ENCODE assay signal across 16 cellular contexts in the genomic region with DNA sequence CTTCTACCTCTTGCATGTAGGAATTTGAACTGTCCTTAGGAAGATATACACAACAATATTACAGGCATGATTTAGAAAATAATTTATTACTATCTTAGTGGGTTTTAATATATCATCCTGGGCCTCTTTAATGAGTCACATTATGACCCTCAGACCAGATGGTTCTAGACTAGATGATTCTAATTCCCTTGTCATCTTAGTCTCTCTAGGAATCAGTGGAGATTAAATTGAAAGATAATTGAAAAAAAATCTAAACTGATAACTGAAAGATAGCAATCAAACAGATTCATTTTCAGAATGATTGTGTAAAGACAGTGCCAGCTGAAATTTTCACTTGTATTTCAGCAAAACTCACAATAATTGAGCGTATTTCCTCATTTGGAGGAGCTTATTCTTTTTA.
DNase-seq lines count a peak whose midpoint lies in the region; ATAC-seq, FAIRE-seq and TF ChIP-seq lines count a peak whose summit lies in the region.
"Had no signal": no experiment of that assay in that cellular context is flagged by ENCODE, and none has a peak within 500 bp of the region (broad histone marks: within the 10 kb centered on the region; RNA-seq: fewer than 3 reads in every experiment).

No MANE protein-coding gene starts in this region.

- no peak overlapping the region for H2BK12ac ChIP-seq in trophoblast cell (ENCODE audit: low read length)

- ATAC-seq in activated CD8-positive, alpha-beta T cell treated with anti-CD3 and anti-CD28 coated beads for 36 hours = no peak
- ATAC-seq in activated CD8-positive, alpha-beta T cell treated with anti-CD3 and anti-CD28 coated beads, Interleukin-2, amount 10 ng/mL, durations not matched to agents 7 days and 5 days = no peak
- ATAC-seq in PC-3 = no peak
- ATAC-seq in activated naive CD8-positive, alpha-beta T cell treated with anti-CD3 and anti-CD28 coated beads, Interleukin-2, amount 50 U/mL, for 24 hours = no peak
- ATAC-seq: GM23338, K562 had no signal

- no peak for DNase-seq in activated CD8-positive, alpha-beta T cell treated with anti-CD3 and anti-CD28 coated beads for 36 hours
- DNase-seq in activated CD8-positive, alpha-beta T cell treated with anti-CD3 and anti-CD28 coated beads, Interleukin-2, amount 10 ng/mL, durations not matched to agents 7 days and 5 days = no peak
- DNase-seq in PC-3 (no peak), trophoblast cell (peak; percentile 3 to 73), suprapubic skin (ENCODE audit: low spot score in 2 of 2) (no peak), GM12892 (ENCODE audit: insufficient read length) (no peak), middle frontal gyrus (ENCODE audit: extremely low spot score, low spot score) (no peak)
- no peak for DNase-seq in activated naive CD8-positive, alpha-beta T cell treated with anti-CD3 and anti-CD28 coated beads, Interleukin-2, amount 50 U/mL, for 24 hours
- DNase-seq: C1 segment of cervical spinal cord; NCI-H1048; NCI-H146; NCI-H2081 treated with DMSO at 0.1 percent for 48 hours; NK-92 treated with Interleukin-12 subunit alpha and Interleukin-12 subunit beta, amount 100 ng/mL, for 24 hours had no signal

- H3K4me3 ChIP-seq in PC-3 (ENCODE audit: low read length) (no peak overlapping the region), trophoblast cell (ENCODE audit: low read depth, low read length) (no peak overlapping the region), suprapubic skin (no peak overlapping the region)
- H3K4me3 ChIP-seq: GM23338, K562 had no signal

- H3K9me2 ChIP-seq in PC-3 (replicated peaks; ENCODE audit: low read length) = no peaks in the 10 kb centered on the region

- BruUV-seq in PC-3 (replicated peaks; lab: Mats Ljungman, UMichigan) = no TSS peak

- POLR2A ChIA-PET in activated CD8-positive, alpha-beta T cell treated with anti-CD3 and anti-CD28 coated beads for 36 hours (lab: Charles Lee) = interaction anchor here (1.2 kb wide), 1 partner anchor 15 kb away, joined by 5 read pairs; no protein-coding TSS in a partner anchor
- POLR2A ChIA-PET in activated CD8-positive, alpha-beta T cell treated with anti-CD3 and anti-CD28 coated beads, Interleukin-2, amount 10 ng/mL, durations not matched to agents 7 days and 5 days (lab: Charles Lee) = no interaction called here
- POLR2A ChIA-PET in PC-3 (lab: Charles Lee; ENCODE audit: unreplicated experiment) = no interaction called here

- H3K27me3 Mint-ChIP-seq in activated CD8-positive, alpha-beta T cell treated with anti-CD3 and anti-CD28 coated beads for 36 hours = peaks cover 9% of the 10 kb centered on the region
- peaks cover 7% of the 10 kb centered on the region for H3K27me3 Mint-ChIP-seq in activated CD8-positive, alpha-beta T cell treated with anti-CD3 and anti-CD28 coated beads, Interleukin-2, amount 10 ng/mL, durations not matched to agents 7 days and 5 days (ENCODE audit: low read depth)
- peaks cover 2% of the 10 kb centered on the region for H3K27me3 Mint-ChIP-seq in activated naive CD8-positive, alpha-beta T cell treated with anti-CD3 and anti-CD28 coated beads, Interleukin-2, amount 50 U/mL, for 24 hours

- FAIRE-seq in GM12892 (lab: Jason Lieb, UNC) = no peak
- FAIRE-seq: K562 had no signal

- H2AFZ ChIP-seq in PC-3 (ENCODE audit: low read length) (no peak overlapping the region), trophoblast cell (ENCODE audit: insufficient read depth, low read length, poor library complexity) (no peak overlapping the region)
- H2AFZ ChIP-seq: GM23338 had no signal

- no peak overlapping the region for H3K14ac ChIP-seq in trophoblast cell (ENCODE audit: low read length)

- H3K9me3 Mint-ChIP-seq in activated CD8-positive, alpha-beta T cell treated with anti-CD3 and anti-CD28 coated beads for 36 hours = peaks cover 4% of the 10 kb centered on the region
- no peaks in the 10 kb centered on the region for H3K9me3 Mint-ChIP-seq in activated CD8-positive, alpha-beta T cell treated with anti-CD3 and anti-CD28 coated beads, Interleukin-2, amount 10 ng/mL, durations not matched to agents 7 days and 5 days (ENCODE audit: insufficient read depth)
- H3K9me3 Mint-ChIP-seq in activated naive CD8-positive, alpha-beta T cell treated with anti-CD3 and anti-CD28 coated beads, Interleukin-2, amount 50 U/mL, for 24 hours = no peaks in the 10 kb centered on the region
- H3K9me3 Mint-ChIP-seq: GM23338 had no signal

- H3K4me2 ChIP-seq in PC-3 (ENCODE audit: low read length) = peak overlapping the region; percentile 73; the same call in 1 of the 2 replicates
- no peak overlapping the region for H3K4me2 ChIP-seq in trophoblast cell (ENCODE audit: low read length)
- H3K4me2 ChIP-seq: GM23338 had no signal

- no peak overlapping the region for H4K8ac ChIP-seq in trophoblast cell (ENCODE audit: low read depth, low read length)

- H3K4me1 Mint-ChIP-seq in activated CD8-positive, alpha-beta T cell treated with anti-CD3 and anti-CD28 coated beads for 36 hours (ENCODE audit: low read depth) = peaks cover 32% of the 10 kb centered on the region
- H3K4me1 Mint-ChIP-seq in activated CD8-positive, alpha-beta T cell treated with anti-CD3 and anti-CD28 coated beads, Interleukin-2, amount 10 ng/mL, durations not matched to agents 7 days and 5 days (ENCODE audit: low read depth) = peaks cover 25% of the 10 kb centered on the region
- H3K4me1 Mint-ChIP-seq in activated naive CD8-positive, alpha-beta T cell treated with anti-CD3 and anti-CD28 coated beads, Interleukin-2, amount 50 U/mL, for 24 hours = peaks cover 38% of the 10 kb centered on the region
- H3K4me1 Mint-ChIP-seq: GM23338 had no signal

- H3K4me1 ChIP-seq in PC-3 (ENCODE audit: insufficient read depth, low read length) (peaks cover 31% of the 10 kb centered on the region), trophoblast cell (ENCODE audit: control insufficient read depth in 1 of 2, insufficient read depth in 2 of 2, low read length in 2 of 2) (peaks cover 4 to 5% of the 10 kb centered on the region in 2 experiments), suprapubic skin (no peaks in the 10 kb centered on the region)

- H3K18ac ChIP-seq in trophoblast cell (ENCODE audit: low read length) = no peak overlapping the region

- TF ChIP-seq POLR2A in suprapubic skin (IDR thresholded peaks at IDR 0.05) (no peak), GM12892 (IDR thresholded peaks at IDR 0.05; ENCODE audit: low read depth, low read length) (no peak)

- H4K20me1 ChIP-seq in PC-3 (ENCODE audit: low read length) = no peaks in the 10 kb centered on the region

- intact Hi-C loops in activated CD8-positive, alpha-beta T cell treated with anti-CD3 and anti-CD28 coated beads for 36 hours (cut with micrococcal nuclease) = no loop called here
- intact Hi-C loops in PC-3 (cut with micrococcal nuclease) = no loop called here

- no peak overlapping the region for H3K23ac ChIP-seq in trophoblast cell (ENCODE audit: low read length)

- TF ChIP-seq CTCF in activated CD8-positive, alpha-beta T cell treated with anti-CD3 and anti-CD28 coated beads for 36 hours (IDR thresholded peaks at IDR 0.05) = no peak
- TF ChIP-seq CTCF in PC-3 (conservative IDR thresholded peaks at IDR 0.05; ENCODE audit: low read depth, low read length) (no peak), suprapubic skin (IDR thresholded peaks at IDR 0.05) (no peak)

- no CpG with 5 or more reads among the region's 1 CpG for WGBS in trophoblast cell (ENCODE audit: extremely low coverage, insufficient coverage, insufficient read length)
- 42% methylated on average over 1 of the region's 1 CpG for WGBS in suprapubic skin

- H3K4ac ChIP-seq in trophoblast cell (ENCODE audit: low read depth, low read length) = no peak overlapping the region

- H2BK5ac ChIP-seq in trophoblast cell (ENCODE audit: low read depth, low read length, poor library complexity) = no peak overlapping the region

- H4K91ac ChIP-seq in trophoblast cell (ENCODE audit: low read depth, low read length) = no peak overlapping the region

- no peaks in the 10 kb centered on the region for H3K27me3 ChIP-seq in PC-3 (ENCODE audit: low read length)
- H3K27me3 ChIP-seq in trophoblast cell (ENCODE audit: insufficient read depth, low read length) = no peaks in the 10 kb centered on the region
- H3K27me3 ChIP-seq in suprapubic skin = no peaks in the 10 kb centered on the region

- H3K27ac Mint-ChIP-seq in activated CD8-positive, alpha-beta T cell treated with anti-CD3 and anti-CD28 coated beads for 36 hours = peak overlapping the region; percentile 88
- H3K27ac Mint-ChIP-seq in activated CD8-positive, alpha-beta T cell treated with anti-CD3 and anti-CD28 coated beads, Interleukin-2, amount 10 ng/mL, durations not matched to agents 7 days and 5 days = no peak overlapping the region
- H3K27ac Mint-ChIP-seq in activated naive CD8-positive, alpha-beta T cell treated with anti-CD3 and anti-CD28 coated beads, Interleukin-2, amount 50 U/mL, for 24 hours = peak overlapping the region; percentile 75
- H3K27ac Mint-ChIP-seq: GM23338 had no signal

- H3K79me2 ChIP-seq in PC-3 (ENCODE audit: low read length) (no peaks in the 10 kb centered on the region), trophoblast cell (ENCODE audit: control insufficient read depth, insufficient read depth, low read length, poor library complexity) (peaks cover 2% of the 10 kb centered on the region)

- no peak for TF ChIP-seq EP300 in suprapubic skin (IDR thresholded peaks at IDR 0.05)

- H3K9me3 ChIP-seq in PC-3 (ENCODE audit: low read length) = no peaks in the 10 kb centered on the region
- H3K9me3 ChIP-seq in trophoblast cell (ENCODE audit: insufficient read depth, low read depth, low read length) = no peaks in the 10 kb centered on the region
- no peaks in the 10 kb centered on the region for H3K9me3 ChIP-seq in suprapubic skin

- H3K36me3 ChIP-seq in PC-3 (ENCODE audit: low read depth, low read length) (no peaks in the 10 kb centered on the region), trophoblast cell (ENCODE audit: control insufficient read depth in 1 of 2, insufficient read depth in 2 of 2, low read length in 2 of 2) (no peaks in the 10 kb centered on the region), suprapubic skin (no peaks in the 10 kb centered on the region)

- no peak overlapping the region for H3K9ac ChIP-seq in PC-3 (ENCODE audit: low read length)
- H3K9ac ChIP-seq in trophoblast cell (ENCODE audit: low read length) = no peak overlapping the region

- no peak overlapping the region for H3K4me3 Mint-ChIP-seq in activated CD8-positive, alpha-beta T cell treated with anti-CD3 and anti-CD28 coated beads for 36 hours
- H3K4me3 Mint-ChIP-seq in activated CD8-positive, alpha-beta T cell treated with anti-CD3 and anti-CD28 coated beads, Interleukin-2, amount 10 ng/mL, durations not matched to agents 7 days and 5 days = no peak overlapping the region
- H3K4me3 Mint-ChIP-seq in activated naive CD8-positive, alpha-beta T cell treated with anti-CD3 and anti-CD28 coated beads, Interleukin-2, amount 50 U/mL, for 24 hours = peak overlapping the region; percentile 44
- H3K4me3 Mint-ChIP-seq: GM23338 had no signal

- H3K79me1 ChIP-seq in trophoblast cell (ENCODE audit: low read length) = peaks cover 12% of the 10 kb centered on the region

- no peak overlapping the region for H2AK5ac ChIP-seq in trophoblast cell (ENCODE audit: low read length)

- no peak overlapping the region for H2BK120ac ChIP-seq in trophoblast cell (ENCODE audit: insufficient read depth, low read length, poor library complexity)

- CTCF ChIA-PET in activated CD8-positive, alpha-beta T cell treated with anti-CD3 and anti-CD28 coated beads for 36 hours (lab: Charles Lee) = interaction anchor here (0.8 to 2.3 kb wide), 4 partner anchors 9 to 438 kb away, joined by 3 to 7 read pairs (median 4); no protein-coding TSS in a partner anchor
- CTCF ChIA-PET in activated CD8-positive, alpha-beta T cell treated with anti-CD3 and anti-CD28 coated beads, Interleukin-2, amount 10 ng/mL, durations not matched to agents 7 days and 5 days (lab: Charles Lee) = interaction anchor here (1.1 to 1.8 kb wide), 3 partner anchors 9 to 435 kb away, joined by 4 to 6 read pairs (median 5); no protein-coding TSS in a partner anchor
- CTCF ChIA-PET in PC-3 (lab: Charles Lee) = no interaction called here

- H3F3A ChIP-seq in PC-3 (ENCODE audit: low read length, unreplicated experiment) = no peaks in the 10 kb centered on the region

- H3K36me3 Mint-ChIP-seq in activated CD8-positive, alpha-beta T cell treated with anti-CD3 and anti-CD28 coated beads for 36 hours (ENCODE audit: low read depth) = peaks cover 8% of the 10 kb centered on the region
- H3K36me3 Mint-ChIP-seq in activated CD8-positive, alpha-beta T cell treated with anti-CD3 and anti-CD28 coated beads, Interleukin-2, amount 10 ng/mL, durations not matched to agents 7 days and 5 days (ENCODE audit: low read depth) = no peaks in the 10 kb centered on the region
- H3K36me3 Mint-ChIP-seq in activated naive CD8-positive, alpha-beta T cell treated with anti-CD3 and anti-CD28 coated beads, Interleukin-2, amount 50 U/mL, for 24 hours (ENCODE audit: low read depth) = no peaks in the 10 kb centered on the region

- no peak overlapping the region for H4K12ac ChIP-seq in trophoblast cell (ENCODE audit: low read depth, low read length)

- H3K27ac ChIP-seq in PC-3 (ENCODE audit: low read length) = no peak overlapping the region
- no peak overlapping the region for H3K27ac ChIP-seq in trophoblast cell (ENCODE audit: low read depth, low read length)
- H3K27ac ChIP-seq in suprapubic skin = no peak overlapping the region
- H3K27ac ChIP-seq: HL-60 had no signal

Comparison
In these comparisons a context has a peak if more than half of its experiments do, and no peak if none do; other contexts are left out.
1. DNase-seq: peak in trophoblast cell (2 of 2); none in activated CD8-positive, alpha-beta T cell treated with anti-CD3 and anti-CD28 coated beads for 36 hours (single experiment), activated CD8-positive, alpha-beta T cell treated with anti-CD3 and anti-CD28 coated beads, Interleukin-2, amount 10 ng/mL, durations not matched to agents 7 days and 5 days (single experiment), PC-3 (single experiment), activated naive CD8-positive, alpha-beta T cell treated with anti-CD3 and anti-CD28 coated beads, Interleukin-2, amount 50 U/mL, for 24 hours (single experiment), suprapubic skin (0 of 2), GM12892 (single experiment) and middle frontal gyrus (single experiment).